Comparison of ENCODE assay signal across 12 cellular contexts in genomic region chr2:28628506-28628905, GRCh38.
"Had no signal": no experiment of that assay in that cellular context is flagged by ENCODE, and none has a peak within 500 bp of the region (broad histone marks: within the 10 kb centered on the region; RNA-seq: fewer than 3 reads in every experiment).

No MANE protein-coding gene starts in this region.

- H3K36me3 ChIP-seq: cardiac muscle cell, colonic mucosa had no signal

- H3K4me3 ChIP-seq: cardiac muscle cell, colonic mucosa had no signal

- H3K9me3 ChIP-seq: colonic mucosa had no signal

- DNase-seq: activated CD4-positive, alpha-beta T cell treated with anti-CD3 and anti-CD28 coated beads for 48 hours; activated gamma-delta T cell; activated naive CD8-positive, alpha-beta T cell treated with anti-CD3 and anti-CD28 coated beads, Interleukin-2, amount 50 U/mL, for 24 hours; colonic mucosa; effector CD8-positive, alpha-beta T cell; mesendoderm; SHP77; small intestine had no signal

- H3K27ac ChIP-seq: cardiac muscle cell, colonic mucosa, epithelial cell of prostate had no signal

- ATAC-seq: activated naive CD8-positive, alpha-beta T cell treated with anti-CD3 and anti-CD28 coated beads, Interleukin-2, amount 50 U/mL, for 24 hours; stimulated activated effector memory CD8-positive, alpha-beta T cell treated with anti-CD3 and anti-CD28 coated beads, Interleukin-12 subunit alpha, Interleukin-12 subunit beta, amount 100 ng/mL, for 72 hours; WTC11 had no signal

- H3K27me3 ChIP-seq: cardiac muscle cell, colonic mucosa had no signal
